ENCODE assay signal across 8 cellular contexts in the genomic region with DNA sequence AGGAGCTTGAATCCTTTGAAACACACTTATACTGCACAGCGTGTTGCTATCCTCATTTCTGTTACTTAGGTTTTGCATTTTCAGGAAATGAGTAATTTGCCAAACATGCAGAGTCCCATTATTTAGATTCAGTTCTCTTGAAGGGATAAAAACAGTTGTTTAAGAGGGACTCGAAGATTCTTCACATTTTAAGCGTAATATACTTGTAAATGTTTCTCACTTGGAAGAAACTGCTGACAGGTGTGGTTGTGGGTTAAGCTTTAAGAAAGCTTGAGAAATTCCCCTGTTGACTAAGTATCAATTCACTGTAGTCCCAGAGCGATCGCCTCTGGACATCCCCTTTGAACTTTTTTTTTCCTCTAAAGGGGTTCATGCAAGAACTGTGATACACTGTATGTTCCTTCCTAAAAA. TPM values are rescaled to one million over a fixed set of nuclear protein-coding genes. Genes with fewer than 3 reads are reported as not detected.
A peak's percentile ranks its signal among the peaks of the same experiment; 100 is the strongest.
DNase-seq lines count a peak whose midpoint lies in the region; ATAC-seq and TF ChIP-seq lines count a peak whose summit lies in the region.

No MANE protein-coding gene starts in this region.

- H3K36me3 ChIP-seq in OCI-LY3 (replicated peaks; ENCODE audit: low read depth, low read length) (no peaks in the 10 kb centered on the region), tibial nerve (no peaks in the 10 kb centered on the region)

- no peaks in the 10 kb centered on the region for H3K9me3 Mint-ChIP-seq in nephron progenitor cell

- H3K4me1 ChIP-seq in OCI-LY3 (ENCODE audit: low read length) (peaks cover 94% of the 10 kb centered on the region), tibial nerve (peaks cover under 1 to 14% (median 3%) of the 10 kb centered on the region in 4 donors)

- H4K20me1 ChIP-seq in OCI-LY3 (ENCODE audit: insufficient read depth, low read length): no peaks in the 10 kb centered on the region

- H3K9ac ChIP-seq in OCI-LY3 (ENCODE audit: low read length): peak overlapping the region; percentile 72

- H3K27me3 Mint-ChIP-seq in nephron progenitor cell (ENCODE audit: low read depth, poor library complexity): no peaks in the 10 kb centered on the region

- H3K4me3 ChIP-seq in OCI-LY3 (ENCODE audit: low read length) (peak overlapping the region; percentile 66), fibroblast of pulmonary artery (replicated peaks; ENCODE audit: low read depth, low read length) (no peak overlapping the region), tibial nerve (no peak overlapping the region)

- DNase-seq in fibroblast of pulmonary artery (ENCODE audit: low read depth) (peak; percentile 73), NCI-H2081 (lab: John Stamatoyannopoulos, UW) (no peak), tibial nerve (ENCODE audit: low spot score in 2 of 2) (no peak), NCI-H774 (lab: John Stamatoyannopoulos, UW) (no peak), nephron progenitor cell (no peak)

- ATAC-seq in GM18861 (IDR thresholded peaks at IDR 0.05; ENCODE audit: unreplicated experiment) (peak; percentile 67), HG02678 (IDR thresholded peaks at IDR 0.05; ENCODE audit: unreplicated experiment) (peak; percentile 73)

- H3K9me3 ChIP-seq in OCI-LY3 (ENCODE audit: insufficient read depth, low read length) (no peaks in the 10 kb centered on the region), tibial nerve (no peaks in the 10 kb centered on the region)

- H2AFZ ChIP-seq in OCI-LY3 (ENCODE audit: low read depth, low read length): no peak overlapping the region

- H3K4me3 Mint-ChIP-seq in nephron progenitor cell: no peak overlapping the region

- no peak for TF ChIP-seq EP300 in tibial nerve (IDR thresholded peaks at IDR 0.05)

- peak overlapping the region; percentile 85 for H3K4me2 ChIP-seq in OCI-LY3 (ENCODE audit: low read length)

- TF ChIP-seq POLR2A in tibial nerve (IDR thresholded peaks at IDR 0.05): no peak

- H3K27ac Mint-ChIP-seq in nephron progenitor cell: no peak overlapping the region

- H3K79me2 ChIP-seq in OCI-LY3 (ENCODE audit: low read length): peaks cover 6% of the 10 kb centered on the region; the same call in 1 of the 2 replicates

- WGBS in tibial nerve, 2 donors: 32 to 52% methylated on average over 5 of the region's 5 CpGs

- no peaks in the 10 kb centered on the region for H3K36me3 Mint-ChIP-seq in nephron progenitor cell (ENCODE audit: low read depth)

- H3K27me3 ChIP-seq in OCI-LY3 (ENCODE audit: low read depth, low read length) (no peaks in the 10 kb centered on the region), tibial nerve (no peaks in the 10 kb centered on the region)

- peak overlapping the region; percentile 93 for H3K27ac ChIP-seq in OCI-LY3 (ENCODE audit: low read length)
- H3K27ac ChIP-seq in tibial nerve: peak overlapping the region in 1 of 4 donors; percentile 2

- TF ChIP-seq CTCF in OCI-LY3 (IDR thresholded peaks at IDR 0.05; ENCODE audit: low read depth, low read length) (no peak), fibroblast of pulmonary artery (IDR thresholded peaks at IDR 0.05; ENCODE audit: low read length, missing control alignments) (no peak), tibial nerve (IDR thresholded peaks at IDR 0.05) (no peak), nephron progenitor cell (IDR thresholded peaks at IDR 0.05) (no peak)

- H3K4me1 Mint-ChIP-seq in nephron progenitor cell: peaks cover 5% of the 10 kb centered on the region

RNA-seq across cellular contexts. Expression of a gene that starts 30.6 kb away (rescaled TPM):
- 100 to 1,000 TPM; 142 to 489 (median 195) TPM for total RNA-seq in tibial nerve
